8 cellular contexts compared by ENCODE assay signal in the genomic region with DNA sequence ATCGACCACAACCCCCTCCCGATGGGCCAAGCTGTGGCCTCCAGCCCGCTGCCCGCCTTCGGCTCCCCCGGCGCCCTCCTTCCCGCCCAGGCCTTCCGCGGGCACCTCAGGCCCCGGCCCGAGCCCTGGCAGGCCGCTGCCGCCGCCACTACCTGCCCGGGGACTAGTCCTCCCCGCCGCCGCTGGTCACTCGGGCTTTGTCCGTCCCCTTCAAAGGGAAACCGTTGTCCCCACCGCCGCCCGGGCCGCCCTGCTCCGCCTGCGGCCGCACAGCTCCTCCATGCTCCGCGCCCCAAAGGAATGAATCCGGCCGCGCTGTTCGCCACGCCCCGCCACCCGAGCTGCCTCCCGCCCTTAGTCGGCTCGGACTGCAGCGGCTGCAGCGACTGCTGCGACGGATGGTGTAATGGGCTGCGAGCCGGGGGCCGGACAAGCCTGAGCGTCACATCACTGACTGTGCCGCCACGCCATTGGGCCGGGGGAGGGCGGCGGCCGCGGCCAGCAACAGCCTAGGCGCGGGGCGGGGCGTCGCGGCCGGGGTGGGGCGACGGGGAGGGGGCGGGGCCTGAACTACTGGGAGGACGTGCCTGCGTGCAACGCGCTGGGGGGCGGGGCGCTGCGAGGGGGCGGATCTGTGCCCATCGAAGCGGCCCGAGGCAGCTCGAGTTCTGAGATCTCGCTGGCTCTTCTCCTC. TPM values are rescaled to one million over a fixed set of nuclear protein-coding genes. Genes with fewer than 3 reads are reported as not detected.
A peak's percentile ranks its signal among the peaks of the same experiment; 100 is the strongest.
DNase-seq lines count a peak whose midpoint lies in the region; ATAC-seq and TF ChIP-seq lines count a peak whose summit lies in the region.

A gene with protein sequence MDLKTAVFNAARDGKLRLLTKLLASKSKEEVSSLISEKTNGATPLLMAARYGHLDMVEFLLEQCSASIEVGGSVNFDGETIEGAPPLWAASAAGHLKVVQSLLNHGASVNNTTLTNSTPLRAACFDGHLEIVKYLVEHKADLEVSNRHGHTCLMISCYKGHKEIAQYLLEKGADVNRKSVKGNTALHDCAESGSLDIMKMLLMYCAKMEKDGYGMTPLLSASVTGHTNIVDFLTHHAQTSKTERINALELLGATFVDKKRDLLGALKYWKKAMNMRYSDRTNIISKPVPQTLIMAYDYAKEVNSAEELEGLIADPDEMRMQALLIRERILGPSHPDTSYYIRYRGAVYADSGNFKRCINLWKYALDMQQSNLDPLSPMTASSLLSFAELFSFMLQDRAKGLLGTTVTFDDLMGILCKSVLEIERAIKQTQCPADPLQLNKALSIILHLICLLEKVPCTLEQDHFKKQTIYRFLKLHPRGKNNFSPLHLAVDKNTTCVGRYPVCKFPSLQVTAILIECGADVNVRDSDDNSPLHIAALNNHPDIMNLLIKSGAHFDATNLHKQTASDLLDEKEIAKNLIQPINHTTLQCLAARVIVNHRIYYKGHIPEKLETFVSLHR (minus strand): TSS at position 405 of the 694 bp plus-strand sequence. CDS start 1,282 bp downstream, outside the sequence.

- no peaks in the 10 kb centered on the region for H3K27me3 ChIP-seq in liver (ENCODE audit: control insufficient read depth in 4 of 4, insufficient read depth in 4 of 4, low read length in 3 of 4)

- H3K4me1 ChIP-seq in liver (ENCODE audit: control insufficient read depth in 4 of 4, insufficient read depth in 4 of 4, low read length in 3 of 4) = peaks cover under 1 to 29% (median 20%) of the 10 kb centered on the region in 4 donors

- H3K36me3 ChIP-seq in liver (ENCODE audit: control insufficient read depth in 4 of 4, insufficient read depth in 3 of 4, low read depth in 1 of 4, low read length in 3 of 4) = peaks cover 0 to under 1% (median 0%) of the 10 kb centered on the region in 4 donors

- H3K9ac ChIP-seq in liver (ENCODE audit: low read depth in 1 of 2, low read length in 2 of 2) = peak within 1 kb of the TSS; percentile 98

- H3K27ac ChIP-seq in liver (ENCODE audit: low read depth in 1 of 2, low read length in 2 of 2) = peak within 1 kb of the TSS; percentile 100

- ATAC-seq in GM19372 (IDR thresholded peaks at IDR 0.05; ENCODE audit: low read depth, unreplicated experiment) (peak; percentile 93), HG03558 (IDR thresholded peaks at IDR 0.05; ENCODE audit: extremely low read depth, unreplicated experiment) (peak; percentile 95)

- peak within 1 kb of the TSS; percentile 83 to 94 (median 84) for H3K4me3 ChIP-seq in liver (ENCODE audit: low read depth in 1 of 3, low read length in 3 of 3)

- TF ChIP-seq RAD21 in liver (IDR thresholded peaks at IDR 0.05) = peak in 1 of 2 donors; percentile 20

- TF ChIP-seq CTCF in liver (IDR thresholded peaks at IDR 0.05; ENCODE audit: low read depth, low read length, missing input control) = no peak

- peak; percentile 74 to 98 (median 94) for DNase-seq in C1 segment of cervical spinal cord (lab: John Stamatoyannopoulos, UW)
- DNase-seq in NCI-H748 treated with DMSO at 0.1 percent for 48 hours (lab: John Stamatoyannopoulos, UW) = peak; percentile 87
- peak; percentile 97 to 98 for DNase-seq in activated CD4-positive, alpha-beta T cell treated with anti-CD3 and anti-CD28 coated beads, Interleukin-2, amount 50 U/mL, for 4 hours
- peak; percentile 98 for DNase-seq in dermis blood vessel endothelial cell
- DNase-seq in stimulated activated CD4-positive, alpha-beta T cell treated with anti-CD3 and anti-CD28 coated beads, Interleukin-4, amount 100 ng/mL, for 24 hours = peak; percentile 98

- 1% methylated on average over 79 of the region's 79 CpGs for whole genome bisulfite sequencing in liver

- no peaks in the 10 kb centered on the region for H3K9me3 ChIP-seq in liver (ENCODE audit: control insufficient read depth in 4 of 4, low read length in 3 of 4)

TF ChIP-seq in liver, 16 proteins besides CTCF, POLR2A, EP300 and RAD21:
- TF ChIP-seq HNF4G (IDR thresholded peaks at IDR 0.05) = no peak
- peak; percentile 56 for TF ChIP-seq SP1 (IDR thresholded peaks at IDR 0.05)
- TF ChIP-seq YY1 (IDR thresholded peaks at IDR 0.05) = peak; percentile 84
- peak; percentile 96 for TF ChIP-seq TAF1 (conservative IDR thresholded peaks at IDR 0.05)
- TF ChIP-seq REST (IDR thresholded peaks at IDR 0.05) = peak; percentile 95

RNA-seq across cellular contexts. Expression of the gene that starts here (rescaled TPM):
- 15.0 and 19.3 TPM in 2 replicates for total RNA-seq in dermis blood vessel endothelial cell
- 10 to 100 TPM; 13.2 to 14.3 TPM for total RNA-seq in liver
- polyA plus RNA-seq in liver = 1 to 10 TPM; 3.4 to 4.3 TPM

Comparison
In these comparisons a context has a peak if more than half of its experiments do, and no peak if none do; other contexts are left out.
1. Peak in every context shown above with its lines: DNase-seq, ATAC-seq, H3K4me3 ChIP-seq and H3K27ac ChIP-seq.